ENCODE assay signal across 20 cellular contexts in genomic region chrX:39397561-39398200, GRCh38.
DNase-seq lines count a peak whose midpoint lies in the region; TF ChIP-seq lines count a peak whose summit lies in the region.
"Had no signal": no experiment of that assay in that cellular context is flagged by ENCODE, and none has a peak within 500 bp of the region (broad histone marks: within the 10 kb centered on the region; RNA-seq: fewer than 3 reads in every experiment).

No MANE protein-coding gene starts in this region.

- H3F3A ChIP-seq in PC-9 (ENCODE audit: insufficient read depth, low read depth): no peaks in the 10 kb centered on the region

- H2BK5ac ChIP-seq in mesendoderm (ENCODE audit: low read length): no peak overlapping the region

- CTCF ChIA-PET in PC-9 (lab: Charles Lee): no interaction called here

- H3K79me2 ChIP-seq in mesendoderm (ENCODE audit: control insufficient read depth, insufficient read depth, low read length) (no peaks in the 10 kb centered on the region), PC-9 (ENCODE audit: low read depth) (no peaks in the 10 kb centered on the region)

- H3K27me3 ChIP-seq in mesendoderm (ENCODE audit: insufficient read depth, low read length, poor library complexity): no peaks in the 10 kb centered on the region
- H3K27me3 ChIP-seq in PC-9 (ENCODE audit: insufficient read depth, low read depth): no peaks in the 10 kb centered on the region
- H3K27me3 ChIP-seq: esophagus muscularis mucosa, right atrium auricular region had no signal

- H3K9me3 ChIP-seq in PC-9 (ENCODE audit: insufficient read depth, low read depth): no peaks in the 10 kb centered on the region
- H3K9me3 ChIP-seq: breast epithelium, esophagus muscularis mucosa, right atrium auricular region, tibial nerve had no signal

- no peak overlapping the region for H3K4me2 ChIP-seq in mesendoderm (ENCODE audit: low read length)
- H3K4me2 ChIP-seq in PC-9: no peak overlapping the region

- no peak overlapping the region for H3K27ac ChIP-seq in mesendoderm (ENCODE audit: low read depth, low read length)
- no peak overlapping the region for H3K27ac ChIP-seq in PC-9
- H3K27ac ChIP-seq: breast epithelium, esophagus muscularis mucosa, right atrium auricular region, tibial nerve had no signal

- BruUV-seq in PC-9 (replicated peaks; lab: Mats Ljungman, UMichigan): no TSS peak

- H3K4me3 ChIP-seq in mesendoderm (ENCODE audit: low read length) (no peak overlapping the region), PC-9 (no peak overlapping the region)
- H3K4me3 ChIP-seq: breast epithelium, esophagus muscularis mucosa, right atrium auricular region, tibial nerve had no signal

- peak overlapping the region; percentile 42 for H3K56ac ChIP-seq in mesendoderm (ENCODE audit: low read length)

- no peak overlapping the region for H2AK5ac ChIP-seq in mesendoderm (ENCODE audit: low read length)

- no peak overlapping the region for H3K4ac ChIP-seq in mesendoderm (ENCODE audit: low read depth, low read length)

- H4K5ac ChIP-seq in mesendoderm (ENCODE audit: low read length): no peak overlapping the region

- H3K9ac ChIP-seq in mesendoderm (ENCODE audit: low read length): no peak overlapping the region

- DNase-seq in DMS53 treated with DMSO at 0.1 percent for 48 hours (lab: John Stamatoyannopoulos, UW; ENCODE audit: unreplicated experiment) (peak; percentile 88), NCI-H2029 treated with DMSO at 0.1 percent for 48 hours (lab: John Stamatoyannopoulos, UW) (peak; percentile 32), NCI-H774 (lab: John Stamatoyannopoulos, UW) (peak; percentile 85), mesendoderm (no peak), UCSD-AML1 (lab: John Stamatoyannopoulos, UW; ENCODE audit: unreplicated experiment) (no peak), NCI-H187 (lab: John Stamatoyannopoulos, UW) (no peak), occipital lobe (lab: John Stamatoyannopoulos, UW) (no peak), PC-9 (no peak)
- DNase-seq: activated B cell treated with CpG ODN at 0.5 μM for 24 hours; activated CD8-positive, alpha-beta T cell treated with anti-CD3 and anti-CD28 coated beads, Interleukin-2, amount 10 ng/mL, durations not matched to agents 7 days and 5 days; activated naive CD8-positive, alpha-beta T cell treated with anti-CD3 and anti-CD28 coated beads, Interleukin-2, amount 10 ng/mL, durations not matched to agents 7 days and 5 days; CD8-positive, alpha-beta T cell; NCI-H2171; SIG-M5; stimulated activated naive CD4-positive, alpha-beta T cell treated with Interleukin-2 at 50 U/mL for 16 hours; T-helper 2 cell had no signal

- no peak for TF ChIP-seq CTCF in PC-9 (conservative IDR thresholded peaks at IDR 0.05)

- H3K18ac ChIP-seq in mesendoderm (ENCODE audit: low read length): no peak overlapping the region

- intact Hi-C loops in PC-9 (cut with micrococcal nuclease; ENCODE audit: unreplicated experiment): no loop called here

- no peaks in the 10 kb centered on the region for H3K4me1 ChIP-seq in mesendoderm (ENCODE audit: control insufficient read depth, low read depth, low read length)
- no peaks in the 10 kb centered on the region for H3K4me1 ChIP-seq in PC-9 (replicated peaks; ENCODE audit: insufficient read depth)
- H3K4me1 ChIP-seq: breast epithelium, right atrium auricular region had no signal

- no peak overlapping the region for H2BK120ac ChIP-seq in mesendoderm (ENCODE audit: low read depth, low read length)

- H3K36me3 ChIP-seq in mesendoderm (ENCODE audit: control insufficient read depth, insufficient read depth, low read length) (no peaks in the 10 kb centered on the region), PC-9 (ENCODE audit: low read depth) (no peaks in the 10 kb centered on the region)
- H3K36me3 ChIP-seq: breast epithelium, esophagus muscularis mucosa, right atrium auricular region, tibial nerve had no signal

- no peaks in the 10 kb centered on the region for H3K79me1 ChIP-seq in mesendoderm (ENCODE audit: low read length)

- H3K23ac ChIP-seq in mesendoderm (ENCODE audit: low read length): no peak overlapping the region

- no peak overlapping the region for H2BK15ac ChIP-seq in mesendoderm (replicated peaks; ENCODE audit: low read depth)

- H2AFZ ChIP-seq in PC-9: no peak overlapping the region

- H4K20me1 ChIP-seq in PC-9 (ENCODE audit: insufficient read depth): no peaks in the 10 kb centered on the region

- no peaks in the 10 kb centered on the region for H3K9me2 ChIP-seq in PC-9 (ENCODE audit: insufficient read depth)

- no peak overlapping the region for H4K8ac ChIP-seq in mesendoderm (ENCODE audit: low read depth, low read length)

- WGBS in mesendoderm (ENCODE audit: extremely low coverage, insufficient coverage, low lambda C conversion rate): no CpG with 5 or more reads among the region's 14 CpGs

- POLR2A ChIA-PET in PC-9 (lab: Charles Lee; ENCODE audit: unreplicated experiment): no interaction called here

Comparison
In these comparisons a context has a peak if more than half of its experiments do, and no peak if none do; other contexts are left out.
1. DNase-seq: peak in DMS53 treated with DMSO at 0.1 percent for 48 hours (single experiment), NCI-H2029 treated with DMSO at 0.1 percent for 48 hours (single experiment) and NCI-H774 (single experiment); none in mesendoderm (single experiment), UCSD-AML1 (single experiment), NCI-H187 (0 of 2), occipital lobe (single experiment) and PC-9 (0 of 2).